26 cellular contexts compared by ENCODE assay signal in the genomic region with DNA sequence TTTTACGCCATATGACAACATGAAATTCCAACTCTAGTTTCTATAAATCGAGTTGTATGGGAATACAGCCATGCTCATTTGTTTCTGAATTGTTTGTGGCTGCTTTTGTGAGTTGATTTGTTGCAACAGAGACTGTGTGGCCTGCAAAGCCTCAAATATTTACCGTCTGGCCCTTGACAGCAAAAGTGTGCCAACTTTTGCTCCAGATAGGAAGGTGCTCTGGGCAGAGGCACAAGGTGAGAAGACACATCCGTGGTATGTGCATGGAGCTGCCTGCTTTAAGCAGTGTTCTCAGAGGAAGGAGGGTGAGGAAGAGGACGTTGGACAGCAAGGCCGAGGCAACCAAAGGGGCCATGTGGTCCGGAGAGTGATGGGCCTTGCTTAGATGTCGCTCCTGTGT. TPM values are rescaled to one million over a fixed set of nuclear protein-coding genes. Genes with fewer than 3 reads are reported as not detected.
DNase-seq lines count a peak whose midpoint lies in the region; ATAC-seq and TF ChIP-seq lines count a peak whose summit lies in the region.
"Had no signal": no experiment of that assay in that cellular context is flagged by ENCODE, and none has a peak within 500 bp of the region (broad histone marks: within the 10 kb centered on the region; RNA-seq: fewer than 3 reads in every experiment).

No MANE protein-coding gene starts in this region.

- H3K36me3 Mint-ChIP-seq in progenitor cell of endocrine pancreas (ENCODE audit: insufficient read depth) (no peaks in the 10 kb centered on the region), neural progenitor cell (no peaks in the 10 kb centered on the region)
- H3K36me3 Mint-ChIP-seq: CD8-positive, alpha-beta T cell had no signal

- peaks cover 13% of the 10 kb centered on the region for H3K4me1 ChIP-seq in muscle layer of colon (ENCODE audit: insufficient read depth, low read length)
- no peaks in the 10 kb centered on the region for H3K4me1 ChIP-seq in neural progenitor cell
- H3K4me1 ChIP-seq: Peyer's patch, SJSA1 had no signal

- H3K9ac ChIP-seq in muscle layer of colon (ENCODE audit: low read length) (no peak overlapping the region), neural progenitor cell (no peak overlapping the region)
- H3K9ac ChIP-seq: BLaER1 treated with 17β-estradiol and CSF1 and Interleukin-3, amounts not matched to agents 10 nM and 100 nM had no signal

- no peaks in the 10 kb centered on the region for H3K9me3 ChIP-seq in muscle layer of colon (ENCODE audit: low read length)
- no peaks in the 10 kb centered on the region for H3K9me3 ChIP-seq in neural progenitor cell (ENCODE audit: low read depth)
- H3K9me3 ChIP-seq: Peyer's patch, SJSA1 had no signal

- intact Hi-C loops in Right ventricle myocardium inferior (cut with DNase I), result loop anchor here (10.0 kb wide), 1 partner anchor 139 kb away; no protein-coding TSS in a partner anchor
- intact Hi-C loops in cardiac septum (cut with DNase I), result no loop called here
- intact Hi-C loops in left cardiac atrium (cut with DNase I), result no loop called here

- DNase-seq in Right ventricle myocardium inferior (ENCODE audit: missing footprints) (no peak), cardiac septum (ENCODE audit: low spot score) (no peak), left cardiac atrium (no peak), progenitor cell of endocrine pancreas (ENCODE audit: low spot score, unreplicated experiment) (no peak), neural progenitor cell (ENCODE audit: low spot score) (no peak)
- DNase-seq in activated T-cell treated with anti-CD3 and anti-CD28 coated beads, Interleukin-2, amount 50 U/mL, for 48 hours, result no peak
- DNase-seq: CD8-positive, alpha-beta T cell; DMS153; IMR-90; MV-4-11; NCI-H1694 treated with DMSO at 0.1 percent for 48 hours; NCI-H2081 treated with DMSO at 0.1 percent for 48 hours; NCI-H2171 treated with DMSO at 0.1 percent for 48 hours; NCI-H446; NCI-H526; Peyer's patch had no signal

- H3F3A ChIP-seq in neural progenitor cell (ENCODE audit: low read depth), result no peaks in the 10 kb centered on the region

- H3K36me3 ChIP-seq in muscle layer of colon (ENCODE audit: insufficient read depth, low read length) (no peaks in the 10 kb centered on the region), neural progenitor cell (no peaks in the 10 kb centered on the region)
- H3K36me3 ChIP-seq: Peyer's patch, SJSA1 had no signal

- H3K27ac ChIP-seq in muscle layer of colon (ENCODE audit: low read depth, low read length), result peak overlapping the region; percentile 50
- no peak overlapping the region for H3K27ac ChIP-seq in neural progenitor cell
- H3K27ac ChIP-seq: 22Rv1; BLaER1 treated with 17β-estradiol and CSF1 and Interleukin-3, amounts not matched to agents 10 nM and 100 nM; Peyer's patch; SJSA1 had no signal

- H3K4me3 ChIP-seq in muscle layer of colon (ENCODE audit: low read depth in 1 of 2, low read length in 2 of 2) (no peak overlapping the region), neural progenitor cell (no peak overlapping the region)
- H3K4me3 ChIP-seq: BLaER1 treated with 17β-estradiol and CSF1 and Interleukin-3, amounts not matched to agents 10 nM and 100 nM; Peyer's patch; SJSA1 had no signal

- H3K27ac Mint-ChIP-seq in progenitor cell of endocrine pancreas (no peak overlapping the region), neural progenitor cell (no peak overlapping the region)
- H3K27ac Mint-ChIP-seq: CD8-positive, alpha-beta T cell had no signal

- no peaks in the 10 kb centered on the region for H4K20me1 ChIP-seq in neural progenitor cell (ENCODE audit: low read depth)
- H4K20me1 ChIP-seq: BLaER1 treated with 17β-estradiol and CSF1 and Interleukin-3, amounts not matched to agents 10 nM and 100 nM had no signal

- H3K79me2 ChIP-seq in neural progenitor cell (ENCODE audit: low read depth), result no peaks in the 10 kb centered on the region

- H2AFZ ChIP-seq in neural progenitor cell (replicated peaks), result no peak overlapping the region

- H3K27me3 ChIP-seq in muscle layer of colon (ENCODE audit: control insufficient read depth in 1 of 2, insufficient read depth in 2 of 2, low read length in 2 of 2) (no peaks in the 10 kb centered on the region), neural progenitor cell (no peaks in the 10 kb centered on the region)
- H3K27me3 ChIP-seq: BLaER1 treated with 17β-estradiol and CSF1 and Interleukin-3, amounts not matched to agents 10 nM and 100 nM; Peyer's patch; SJSA1 had no signal

- H3K4me3 Mint-ChIP-seq in progenitor cell of endocrine pancreas (ENCODE audit: low read depth) (no peak overlapping the region), neural progenitor cell (no peak overlapping the region)
- H3K4me3 Mint-ChIP-seq: CD8-positive, alpha-beta T cell had no signal

- H3K4me2 ChIP-seq in neural progenitor cell, result no peak overlapping the region
- H3K4me2 ChIP-seq: BLaER1 treated with 17β-estradiol and CSF1 and Interleukin-3, amounts not matched to agents 10 nM and 100 nM had no signal

- peaks cover 2% of the 10 kb centered on the region for H3K4me1 Mint-ChIP-seq in progenitor cell of endocrine pancreas (ENCODE audit: low read depth)
- peaks cover 10% of the 10 kb centered on the region for H3K4me1 Mint-ChIP-seq in neural progenitor cell

- ATAC-seq in Right ventricle myocardium inferior (peak; percentile 77), left cardiac atrium (peak; percentile 41 to 60), GM18520 (IDR thresholded peaks at IDR 0.05; ENCODE audit: unreplicated experiment) (no peak)
- ATAC-seq: CD8-positive, alpha-beta T cell; HCT116 had no signal

- no peaks in the 10 kb centered on the region for H3K9me3 Mint-ChIP-seq in progenitor cell of endocrine pancreas (ENCODE audit: low read depth)
- peaks cover 9% of the 10 kb centered on the region for H3K9me3 Mint-ChIP-seq in neural progenitor cell
- H3K9me3 Mint-ChIP-seq: CD8-positive, alpha-beta T cell had no signal

- no peaks in the 10 kb centered on the region for H3K27me3 Mint-ChIP-seq in progenitor cell of endocrine pancreas
- peaks cover 9% of the 10 kb centered on the region for H3K27me3 Mint-ChIP-seq in neural progenitor cell (ENCODE audit: insufficient read depth, low read depth)

- TF ChIP-seq CTCF in progenitor cell of endocrine pancreas (IDR thresholded peaks at IDR 0.05; ENCODE audit: unreplicated experiment) (no peak), neural progenitor cell (IDR thresholded peaks at IDR 0.05) (no peak)

RNA-seq across cellular contexts. Expression of a gene that starts 57.4 kb away (rescaled TPM):
- total RNA-seq in Right ventricle myocardium inferior, result not detected
- total RNA-seq in cardiac septum, result not detected
- not detected for total RNA-seq in left cardiac atrium
- 0.22 and 0.38 TPM in 2 replicates for total RNA-seq in progenitor cell of endocrine pancreas
- total RNA-seq in neural progenitor cell (ENCODE audit: low replicate concordance), result not detected in 2 replicates
- total RNA-seq: CD8-positive, alpha-beta T cell; G401; H1; IMR-90; M059J; OCI-LY7; SJSA1 had no signal
